11 cellular contexts compared by ENCODE assay signal in genomic region chr3:6667354-6667753, GRCh38.
"Had no signal": no experiment of that assay in that cellular context is flagged by ENCODE, and none has a peak within 500 bp of the region (broad histone marks: within the 10 kb centered on the region; RNA-seq: fewer than 3 reads in every experiment).

No MANE protein-coding gene starts in this region.

- H3K4me3 ChIP-seq: GM23248, GM23338, HAP-1 had no signal

- H3K4me2 ChIP-seq: GM23338 had no signal

- H3K9me3 ChIP-seq: HAP-1 had no signal

- H3K27ac ChIP-seq: GM23248 had no signal

- H3K4me1 ChIP-seq: HAP-1 had no signal

- H3K9ac ChIP-seq: GM23248 had no signal

- H3K36me3 ChIP-seq: HAP-1 had no signal

- H2AFZ ChIP-seq: GM23248, GM23338 had no signal

- DNase-seq: GM23248, GOT3, H7, H9, HCEC 1CT, HFFc6 had no signal

- FAIRE-seq: H1, H54 had no signal

- ATAC-seq: GM23338, HCT116 had no signal
